Comparison of ENCODE assay signal across 8 cellular contexts in the genomic region with DNA sequence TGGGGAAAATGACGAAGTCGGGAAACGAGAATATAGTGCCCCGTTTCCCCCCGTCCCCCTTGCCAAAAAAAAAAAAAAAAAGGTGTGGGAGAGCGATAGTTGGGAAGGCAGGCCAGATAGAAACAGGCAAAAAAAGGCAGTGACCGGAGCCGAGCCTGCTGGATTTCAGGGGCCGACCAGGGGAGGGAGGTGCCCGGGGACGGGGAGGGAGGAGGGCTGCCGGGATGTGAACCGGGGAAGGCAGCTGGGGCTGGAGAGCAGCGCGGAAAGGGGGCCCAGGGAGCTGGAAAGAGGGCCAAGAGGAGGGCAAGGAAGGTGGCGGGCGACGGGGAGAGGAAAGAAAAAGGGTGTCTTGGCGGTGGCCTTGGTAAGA. TPM values are rescaled to one million over a fixed set of nuclear protein-coding genes. Genes with fewer than 3 reads are reported as not detected.
A peak's percentile ranks its signal among the peaks of the same experiment; 100 is the strongest.
DNase-seq lines count a peak whose midpoint lies in the region; ATAC-seq and TF ChIP-seq lines count a peak whose summit lies in the region.

No MANE protein-coding gene starts in this region.

- in situ Hi-C loops in G401 (cut with HindIII; ENCODE audit: low sequenced_read_pairs) = no loop called here

- CTCF ChIA-PET in RWPE1 (lab: Yijun Ruan, JAX) (no interaction called here), A673 (lab: Charles Lee) (no interaction called here)

- H3K27me3 Mint-ChIP-seq in T-helper 17 cell (peaks cover 56% of the 10 kb centered on the region), glutamatergic neuron (ENCODE audit: unreplicated experiment) (peaks cover 14% of the 10 kb centered on the region), osteocyte (ENCODE audit: unreplicated experiment) (peaks cover 63% of the 10 kb centered on the region)

- H3K27me3 ChIP-seq in A673 (replicated peaks; ENCODE audit: insufficient read depth, low read depth, low read length, poor library complexity) = peaks cover 69% of the 10 kb centered on the region

- no peaks in the 10 kb centered on the region for H3K36me3 ChIP-seq in A673 (ENCODE audit: insufficient read depth, low read length, poor library complexity, severe bottlenecking)

- H3K27ac ChIP-seq in RWPE1 (no peak overlapping the region), A673 (ENCODE audit: low read depth, low read length, poor library complexity, severe bottlenecking) (no peak overlapping the region)

- BruUV-seq in A673 (replicated peaks; lab: Mats Ljungman, UMichigan) = no TSS peak

- TF ChIP-seq CTCF in glutamatergic neuron (IDR thresholded peaks at IDR 0.05; ENCODE audit: partially characterized antibody, unreplicated experiment) (no peak), osteocyte (IDR thresholded peaks at IDR 0.05) (no peak), RWPE1 (conservative IDR thresholded peaks at IDR 0.05; ENCODE audit: low read depth) (no peak), A673 (conservative IDR thresholded peaks at IDR 0.05; ENCODE audit: low read depth, low read length) (no peak)

- H3K9me3 ChIP-seq in T-helper 17 cell (ENCODE audit: control insufficient read depth, low read length, poor library complexity, severe bottlenecking) = no peaks in the 10 kb centered on the region
- no peaks in the 10 kb centered on the region for H3K9me3 ChIP-seq in A673 (ENCODE audit: low read depth, low read length, poor library complexity, severe bottlenecking)

- H3K4me3 Mint-ChIP-seq in T-helper 17 cell (peak overlapping the region; percentile 78), glutamatergic neuron (ENCODE audit: unreplicated experiment) (peak overlapping the region; percentile 95), osteocyte (ENCODE audit: unreplicated experiment) (peak overlapping the region; percentile 70)

- ATAC-seq in T-helper 17 cell (no peak), HG03045 (IDR thresholded peaks at IDR 0.05; ENCODE audit: unreplicated experiment) (no peak)

- POLR2A ChIA-PET in RWPE1 (lab: Yijun Ruan, JAX; ENCODE audit: low non-redundant PET) = no interaction called here
- POLR2A ChIA-PET in A673 (lab: Charles Lee; ENCODE audit: low non-redundant PET) = no interaction called here

- H3K27ac Mint-ChIP-seq in T-helper 17 cell = no peak overlapping the region
- peak overlapping the region; percentile 93 for H3K27ac Mint-ChIP-seq in glutamatergic neuron (ENCODE audit: unreplicated experiment)
- H3K27ac Mint-ChIP-seq in osteocyte (ENCODE audit: unreplicated experiment) = no peak overlapping the region

- no peak overlapping the region for H3K4me3 ChIP-seq in A673 (ENCODE audit: low read depth, low read length, poor library complexity, severe bottlenecking)

- H3K36me3 Mint-ChIP-seq in T-helper 17 cell (ENCODE audit: low read depth) = peaks cover 5% of the 10 kb centered on the region
- peaks cover 10% of the 10 kb centered on the region for H3K36me3 Mint-ChIP-seq in glutamatergic neuron (ENCODE audit: unreplicated experiment)
- H3K36me3 Mint-ChIP-seq in osteocyte (ENCODE audit: unreplicated experiment) = no peaks in the 10 kb centered on the region

- peak; percentile 48 for DNase-seq in G401 (ENCODE audit: low spot score)
- no peak for DNase-seq in T-helper 17 cell
- DNase-seq in glutamatergic neuron = peak; percentile 67
- no peak for DNase-seq in osteocyte (ENCODE audit: extremely low spot score, unreplicated experiment)
- DNase-seq in RWPE1 (ENCODE audit: low spot score) = no peak
- no peak for DNase-seq in mucosa of gallbladder (ENCODE audit: low spot score)
- no peak for DNase-seq in A673 (ENCODE audit: low spot score)

- H3K9me3 Mint-ChIP-seq in glutamatergic neuron (ENCODE audit: unreplicated experiment) (peaks cover 19% of the 10 kb centered on the region), osteocyte (ENCODE audit: unreplicated experiment) (peaks cover 7% of the 10 kb centered on the region)

- intact Hi-C loops in A673 (cut with micrococcal nuclease; ENCODE audit: unreplicated experiment) = no loop called here

- H3K4me1 ChIP-seq in A673 (ENCODE audit: insufficient read depth, low read length, poor library complexity, severe bottlenecking) = no peaks in the 10 kb centered on the region

- H3K4me1 Mint-ChIP-seq in T-helper 17 cell = peaks cover 7% of the 10 kb centered on the region
- peaks cover 32% of the 10 kb centered on the region for H3K4me1 Mint-ChIP-seq in glutamatergic neuron (ENCODE audit: low read depth, unreplicated experiment)
- H3K4me1 Mint-ChIP-seq in osteocyte (ENCODE audit: unreplicated experiment) = peaks cover 22% of the 10 kb centered on the region

RNA-seq across cellular contexts. Expression of a gene that starts 0.8 kb away (rescaled TPM):
- total RNA-seq in G401 (2014; rRNA removed; shearing (Covaris generic)) = not detected in 2 replicates
- not detected for total RNA-seq in T-helper 17 cell
- 127 TPM for total RNA-seq in glutamatergic neuron (ENCODE audit: unreplicated experiment)
- 0.99 and 1.2 TPM in 2 replicates for total RNA-seq in osteocyte
- 33.0 TPM for total RNA-seq in mucosa of gallbladder
- not detected in 2 replicates for total RNA-seq in A673 (2021)

Comparison
In these comparisons a context has a peak if more than half of its experiments do, and no peak if none do; other contexts are left out.
1. DNase-seq: peak in G401 (single experiment) and glutamatergic neuron (single experiment); none in T-helper 17 cell (0 of 3), osteocyte (single experiment), RWPE1 (single experiment), mucosa of gallbladder (single experiment) and A673 (single experiment).
2. RNA of a gene that starts 0.8 kb away (total RNA-seq): 127 TPM in glutamatergic neuron (single experiment) and 33.0 TPM in mucosa of gallbladder (single experiment); 0.99 to 1.2 TPM in osteocyte, not detected in T-helper 17 cell, not detected in G401 and not detected in A673; every median in the first group is over 10 times any median in the second.
3. Peak in every context shown above with its lines, with median percentiles within 50 percentile points of each other: H3K4me3 Mint-ChIP-seq.